22 cellular contexts compared by ENCODE assay signal in genomic region chr16:18846416-18846815, GRCh38. TPM values are rescaled to one million over a fixed set of nuclear protein-coding genes. Genes with fewer than 3 reads are reported as not detected.
DNase-seq lines count a peak whose midpoint lies in the region; ATAC-seq lines count a peak whose summit lies in the region.
"Had no signal": no experiment of that assay in that cellular context is flagged by ENCODE, and none has a peak within 500 bp of the region (broad histone marks: within the 10 kb centered on the region; RNA-seq: fewer than 3 reads in every experiment).

No MANE protein-coding gene starts in this region.

- intact Hi-C loops in activated CD4-positive, alpha-beta memory T cell treated with anti-CD3 and anti-CD28 coated beads for 36 hours (cut with micrococcal nuclease): no loop called here

- H3K4me3 Mint-ChIP-seq in activated CD4-positive, alpha-beta memory T cell treated with anti-CD3 and anti-CD28 coated beads for 36 hours: no peak overlapping the region
- no peak overlapping the region for H3K4me3 Mint-ChIP-seq in activated CD4-positive, alpha-beta memory T cell treated with anti-CD3 and anti-CD28 coated beads, Interleukin-2, amount 10 ng/mL, durations not matched to agents 7 days and 5 days
- no peak overlapping the region for H3K4me3 Mint-ChIP-seq in stimulated activated naive CD8-positive, alpha-beta T cell treated with anti-CD3 and anti-CD28 coated beads, Interleukin-15, Interleukin-2, amounts not matched to agents 100 ng/mL and 50 ng/mL, for 24 hours
- H3K4me3 Mint-ChIP-seq in stimulated activated naive B cell treated with anti-CD40 and anti-IgM and Interleukin-4, amounts not matched to agents 10 μg/mL and 1 μg/mL and 100 μg/mL, for 72 hours: no peak overlapping the region
- H3K4me3 Mint-ChIP-seq: CD4-positive, CD25-positive, alpha-beta regulatory T cell had no signal

- no peaks in the 10 kb centered on the region for H3K4me1 Mint-ChIP-seq in activated CD4-positive, alpha-beta memory T cell treated with anti-CD3 and anti-CD28 coated beads for 36 hours (ENCODE audit: low read depth)
- no peaks in the 10 kb centered on the region for H3K4me1 Mint-ChIP-seq in activated CD4-positive, alpha-beta memory T cell treated with anti-CD3 and anti-CD28 coated beads, Interleukin-2, amount 10 ng/mL, durations not matched to agents 7 days and 5 days
- H3K4me1 Mint-ChIP-seq in stimulated activated naive CD8-positive, alpha-beta T cell treated with anti-CD3 and anti-CD28 coated beads, Interleukin-15, Interleukin-2, amounts not matched to agents 100 ng/mL and 50 ng/mL, for 24 hours (ENCODE audit: low read depth): no peaks in the 10 kb centered on the region
- H3K4me1 Mint-ChIP-seq in stimulated activated naive B cell treated with anti-CD40 and anti-IgM and Interleukin-4, amounts not matched to agents 10 μg/mL and 1 μg/mL and 100 μg/mL, for 72 hours: no peaks in the 10 kb centered on the region

- H3K9me3 Mint-ChIP-seq in activated CD4-positive, alpha-beta memory T cell treated with anti-CD3 and anti-CD28 coated beads for 36 hours: no peaks in the 10 kb centered on the region
- H3K9me3 Mint-ChIP-seq in activated CD4-positive, alpha-beta memory T cell treated with anti-CD3 and anti-CD28 coated beads, Interleukin-2, amount 10 ng/mL, durations not matched to agents 7 days and 5 days: no peaks in the 10 kb centered on the region
- no peaks in the 10 kb centered on the region for H3K9me3 Mint-ChIP-seq in stimulated activated naive CD8-positive, alpha-beta T cell treated with anti-CD3 and anti-CD28 coated beads, Interleukin-15, Interleukin-2, amounts not matched to agents 100 ng/mL and 50 ng/mL, for 24 hours
- no peaks in the 10 kb centered on the region for H3K9me3 Mint-ChIP-seq in stimulated activated naive B cell treated with anti-CD40 and anti-IgM and Interleukin-4, amounts not matched to agents 10 μg/mL and 1 μg/mL and 100 μg/mL, for 72 hours
- H3K9me3 Mint-ChIP-seq: CD4-positive, CD25-positive, alpha-beta regulatory T cell had no signal

- H3K27me3 Mint-ChIP-seq in activated CD4-positive, alpha-beta memory T cell treated with anti-CD3 and anti-CD28 coated beads for 36 hours: no peaks in the 10 kb centered on the region
- no peaks in the 10 kb centered on the region for H3K27me3 Mint-ChIP-seq in activated CD4-positive, alpha-beta memory T cell treated with anti-CD3 and anti-CD28 coated beads, Interleukin-2, amount 10 ng/mL, durations not matched to agents 7 days and 5 days
- H3K27me3 Mint-ChIP-seq in stimulated activated naive CD8-positive, alpha-beta T cell treated with anti-CD3 and anti-CD28 coated beads, Interleukin-15, Interleukin-2, amounts not matched to agents 100 ng/mL and 50 ng/mL, for 24 hours: no peaks in the 10 kb centered on the region
- H3K27me3 Mint-ChIP-seq in stimulated activated naive B cell treated with anti-CD40 and anti-IgM and Interleukin-4, amounts not matched to agents 10 μg/mL and 1 μg/mL and 100 μg/mL, for 72 hours: no peaks in the 10 kb centered on the region
- H3K27me3 Mint-ChIP-seq: CD4-positive, CD25-positive, alpha-beta regulatory T cell had no signal

- H3K36me3 Mint-ChIP-seq in activated CD4-positive, alpha-beta memory T cell treated with anti-CD3 and anti-CD28 coated beads for 36 hours: peaks cover 53% of the 10 kb centered on the region
- peaks cover 77% of the 10 kb centered on the region for H3K36me3 Mint-ChIP-seq in activated CD4-positive, alpha-beta memory T cell treated with anti-CD3 and anti-CD28 coated beads, Interleukin-2, amount 10 ng/mL, durations not matched to agents 7 days and 5 days (ENCODE audit: low read depth)
- H3K36me3 Mint-ChIP-seq in stimulated activated naive CD8-positive, alpha-beta T cell treated with anti-CD3 and anti-CD28 coated beads, Interleukin-15, Interleukin-2, amounts not matched to agents 100 ng/mL and 50 ng/mL, for 24 hours (ENCODE audit: low read depth): peaks cover 79% of the 10 kb centered on the region
- H3K36me3 Mint-ChIP-seq in stimulated activated naive B cell treated with anti-CD40 and anti-IgM and Interleukin-4, amounts not matched to agents 10 μg/mL and 1 μg/mL and 100 μg/mL, for 72 hours: peaks cover 35 to 47% of the 10 kb centered on the region in 2 donors

- peak overlapping the region; percentile 5 for H3K27ac Mint-ChIP-seq in activated CD4-positive, alpha-beta memory T cell treated with anti-CD3 and anti-CD28 coated beads for 36 hours
- H3K27ac Mint-ChIP-seq in activated CD4-positive, alpha-beta memory T cell treated with anti-CD3 and anti-CD28 coated beads, Interleukin-2, amount 10 ng/mL, durations not matched to agents 7 days and 5 days: no peak overlapping the region
- peak overlapping the region; percentile 39 for H3K27ac Mint-ChIP-seq in stimulated activated naive CD8-positive, alpha-beta T cell treated with anti-CD3 and anti-CD28 coated beads, Interleukin-15, Interleukin-2, amounts not matched to agents 100 ng/mL and 50 ng/mL, for 24 hours
- peak overlapping the region; percentile 42 for H3K27ac Mint-ChIP-seq in stimulated activated naive B cell treated with anti-CD40 and anti-IgM and Interleukin-4, amounts not matched to agents 10 μg/mL and 1 μg/mL and 100 μg/mL, for 72 hours

- no peak for DNase-seq in activated CD4-positive, alpha-beta memory T cell treated with anti-CD3 and anti-CD28 coated beads for 36 hours
- DNase-seq in activated CD4-positive, alpha-beta memory T cell treated with anti-CD3 and anti-CD28 coated beads, Interleukin-2, amount 10 ng/mL, durations not matched to agents 7 days and 5 days: no peak
- DNase-seq in stimulated activated naive CD8-positive, alpha-beta T cell treated with anti-CD3 and anti-CD28 coated beads, Interleukin-15, Interleukin-2, amounts not matched to agents 100 U/mL and 50 U/mL, for 24 hours: no peak
- peak; percentile 54 for DNase-seq in astrocyte of the hippocampus (ENCODE audit: low read depth, low spot score)
- no peak for DNase-seq in stimulated activated naive B cell treated with anti-CD40 and anti-IgM and Interleukin-4, amounts not matched to agents 10 μg/mL and 1 μg/mL and 100 μg/mL, for 72 hours
- DNase-seq: CD4-positive, CD25-positive, alpha-beta regulatory T cell; H7; IMR-90; KG1; MM.1S; NCI-H1417; NCI-H1694; NCI-H2029 treated with DMSO at 0.1 percent for 48 hours; NCI-H446 treated with DMSO at 0.1 percent for 48 hours; NCI-H526; NCI-H82; PC-9; SJCRH30 had no signal

- no peak for ATAC-seq in stimulated activated naive CD8-positive, alpha-beta T cell treated with anti-CD3 and anti-CD28 coated beads, Interleukin-15, Interleukin-2, amounts not matched to agents 100 U/mL and 50 U/mL, for 24 hours
- no peak for ATAC-seq in stimulated activated naive B cell treated with anti-CD40 and anti-IgM and Interleukin-4, amounts not matched to agents 10 μg/mL and 1 μg/mL and 100 μg/mL, for 72 hours (replicated peaks)
- ATAC-seq in GM18502 (IDR thresholded peaks at IDR 0.05; ENCODE audit: poor library complexity, unreplicated experiment): no peak
- ATAC-seq in GM21619 (IDR thresholded peaks at IDR 0.05; ENCODE audit: unreplicated experiment): no peak
- ATAC-seq: Right ventricle myocardium inferior had no signal

- CTCF ChIA-PET in activated CD4-positive, alpha-beta memory T cell treated with anti-CD3 and anti-CD28 coated beads for 36 hours (lab: Charles Lee): interaction anchor here (0.7 to 1.3 kb wide), 3 partner anchors 9 to 45 kb away, joined by 3 to 5 read pairs (median 3); partner anchors contain the start of gene ARL6IP1
- CTCF ChIA-PET in activated CD4-positive, alpha-beta memory T cell treated with anti-CD3 and anti-CD28 coated beads, Interleukin-2, amount 10 ng/mL, durations not matched to agents 7 days and 5 days (lab: Charles Lee): interaction anchor here (2.1 kb wide), 1 partner anchor 45 kb away, joined by 11 read pairs; the partner anchor contains the start of gene ARL6IP1

- POLR2A ChIA-PET in activated CD4-positive, alpha-beta memory T cell treated with anti-CD3 and anti-CD28 coated beads for 36 hours (lab: Charles Lee): no interaction called here
- POLR2A ChIA-PET in activated CD4-positive, alpha-beta memory T cell treated with anti-CD3 and anti-CD28 coated beads, Interleukin-2, amount 10 ng/mL, durations not matched to agents 7 days and 5 days (lab: Charles Lee): interaction anchor here (1.4 kb wide), 1 partner anchor 11 kb away, joined by 6 read pairs; no protein-coding TSS in a partner anchor

RNA-seq across cellular contexts. Expression of gene ARL6IP1, which starts 45.1 kb away (rescaled TPM):
- 100 to 1,000 TPM; 110 to 125 TPM for total RNA-seq in activated CD4-positive, alpha-beta memory T cell treated with anti-CD3 and anti-CD28 coated beads for 36 hours
- total RNA-seq in activated CD4-positive, alpha-beta memory T cell treated with anti-CD3 and anti-CD28 coated beads, Interleukin-2, amount 10 ng/mL, durations not matched to agents 7 days and 5 days: 100 to 1,000 TPM; 264 to 277 TPM

RNA-seq across cellular contexts. Expression of gene RPS15A, which starts 56.3 kb away (rescaled TPM):
- 1,000 to 10,000 TPM; 2,060 to 2,087 TPM for total RNA-seq in activated CD4-positive, alpha-beta memory T cell treated with anti-CD3 and anti-CD28 coated beads for 36 hours
- total RNA-seq in activated CD4-positive, alpha-beta memory T cell treated with anti-CD3 and anti-CD28 coated beads, Interleukin-2, amount 10 ng/mL, durations not matched to agents 7 days and 5 days: 1,000 to 10,000 TPM; 1,725 to 1,747 TPM
